ENCODE assay signal across 20 cellular contexts in genomic region chr16:86211800-86212199, GRCh38.
DNase-seq lines count a peak whose midpoint lies in the region; ATAC-seq, FAIRE-seq and TF ChIP-seq lines count a peak whose summit lies in the region.
"Had no signal": no experiment of that assay in that cellular context is flagged by ENCODE, and none has a peak within 500 bp of the region (broad histone marks: within the 10 kb centered on the region; RNA-seq: fewer than 3 reads in every experiment).

No MANE protein-coding gene starts in this region.

- FAIRE-seq in HepG2 (lab: Jason Lieb, UNC): no peak
- no peak for FAIRE-seq in GM12878 (lab: Jason Lieb, UNC)
- FAIRE-seq: GM18507 had no signal

- no peak overlapping the region for H2AFZ ChIP-seq in HepG2 (ENCODE audit: low read length)
- H2AFZ ChIP-seq in GM12878 (ENCODE audit: control insufficient read depth, low read depth, low read length): no peak overlapping the region

- H3K27ac Mint-ChIP-seq in stimulated activated naive B cell treated with anti-CD40 and anti-IgM and Interleukin-4, amounts not matched to agents 10 μg/mL and 1 μg/mL and 100 μg/mL, for 72 hours: peak overlapping the region; percentile 20
- H3K27ac Mint-ChIP-seq: CD8-positive, alpha-beta T cell; T-helper 17 cell had no signal

- TF ChIP-seq RAD21 in HepG2 (CRISPR knock-in tag; IDR thresholded peaks at IDR 0.05) (no peak), GM12878 (IDR thresholded peaks at IDR 0.05; ENCODE audit: insufficient read depth, low read depth, low read length) (no peak)

- intact Hi-C loops in HepG2 (cut with micrococcal nuclease; ENCODE audit: unreplicated experiment) (no loop called here), right lobe of liver (cut with DNase I) (no loop called here), GM12878 (cut with micrococcal nuclease; ENCODE audit: unreplicated experiment) (no loop called here)

- H3K9ac ChIP-seq in HepG2 (ENCODE audit: insufficient read depth, low read depth, low read length) (no peak overlapping the region), GM12878 (ENCODE audit: control insufficient read depth, insufficient read depth, low read length) (no peak overlapping the region)

- ATAC-seq in HepG2: no peak
- ATAC-seq in right lobe of liver: no peak
- no peak for ATAC-seq in GM12878
- ATAC-seq in stimulated activated naive B cell treated with anti-CD40 and anti-IgM and Interleukin-4, amounts not matched to agents 10 μg/mL and 1 μg/mL and 100 μg/mL, for 72 hours (replicated peaks): no peak
- no peak for ATAC-seq in GM21381 (IDR thresholded peaks at IDR 0.05; ENCODE audit: unreplicated experiment)
- no peak for ATAC-seq in HG02798 (IDR thresholded peaks at IDR 0.05; ENCODE audit: poor library complexity, unreplicated experiment)
- ATAC-seq: CD8-positive, alpha-beta T cell had no signal

- DNase-seq in HepG2 (ENCODE audit: low spot score) (no peak), right lobe of liver (no peak), GM12878 (ENCODE audit: low read depth, low spot score) (no peak), NCI-H187 (lab: John Stamatoyannopoulos, UW) (no peak)
- DNase-seq in Jurkat, Clone E6-1 (ENCODE audit: low read depth, low spot score): peak; percentile 14
- DNase-seq in stimulated activated naive B cell treated with anti-CD40 and anti-IgM and Interleukin-4, amounts not matched to agents 10 μg/mL and 1 μg/mL and 100 μg/mL, for 72 hours: no peak
- DNase-seq: CD8-positive, alpha-beta T cell; DMS 273 treated with DMSO at 0.1 percent for 48 hours; EL; NCI-H1436 treated with DMSO at 0.1 percent for 48 hours; NCI-H2081 treated with DMSO at 0.1 percent for 48 hours; NCI-H2227 treated with DMSO at 0.1 percent for 48 hours; NCI-H526 treated with DMSO at 0.1 percent for 48 hours; Peyer's patch; Right ventricle myocardium superior; T-helper 17 cell had no signal

- no TSS peak for BruUV-seq in HepG2 (replicated peaks; lab: Mats Ljungman, UMichigan)
- no TSS peak for BruUV-seq in GM12878 (replicated peaks; lab: Mats Ljungman, UMichigan)

- no peak for TF ChIP-seq EP300 in HepG2 (IDR thresholded peaks at IDR 0.05; ENCODE audit: low read depth in 2 of 2, low read length in 2 of 2)
- TF ChIP-seq EP300 in HepG2 (CRISPR knock-in tag; IDR thresholded peaks at IDR 0.05; ENCODE audit: borderline replicate concordance): no peak
- no peak for TF ChIP-seq EP300 in GM12878 (IDR thresholded peaks at IDR 0.05; ENCODE audit: borderline replicate concordance in 1 of 2, control insufficient read depth in 1 of 2, low read depth in 2 of 2, low read length in 2 of 2)

- TF ChIP-seq CTCF in HepG2 (CRISPR knock-in tag; IDR thresholded peaks at IDR 0.05) (no peak), right lobe of liver (IDR thresholded peaks at IDR 0.05) (no peak), GM12878 (IDR thresholded peaks at IDR 0.05 in 2 of 3, conservative IDR thresholded peaks at IDR 0.05 in 1 of 3; ENCODE audit: control insufficient read depth in 2 of 3, extremely low read depth in 1 of 3, insufficient read depth in 1 of 3, low read depth in 3 of 3, low read length in 3 of 3) (no peak)

- H3K4me3 ChIP-seq in HepG2 (replicated peaks in 1 of 3; ENCODE audit: insufficient read depth in 1 of 3, low read depth in 2 of 3, low read length in 3 of 3) (no peak overlapping the region), right lobe of liver (no peak overlapping the region), GM12878 (no peak overlapping the region)
- H3K4me3 ChIP-seq in Jurkat, Clone E6-1 (ENCODE audit: low read length): no peak overlapping the region
- H3K4me3 ChIP-seq: Peyer's patch had no signal

- peaks cover 0 to 5% of the 10 kb centered on the region in 2 donors for H3K27me3 Mint-ChIP-seq in stimulated activated naive B cell treated with anti-CD40 and anti-IgM and Interleukin-4, amounts not matched to agents 10 μg/mL and 1 μg/mL and 100 μg/mL, for 72 hours
- H3K27me3 Mint-ChIP-seq: B cell had no signal

- in situ Hi-C loops in HepG2 (cut with HindIII; ENCODE audit: extremely low pct_ligation_motif_present, low pct_unique_long_range_greater_than_20kb): no loop called here
- in situ Hi-C loops in GM12878 (cut with MboI): no loop called here

- peaks cover 10 to 13% of the 10 kb centered on the region in 2 donors for H3K9me3 Mint-ChIP-seq in stimulated activated naive B cell treated with anti-CD40 and anti-IgM and Interleukin-4, amounts not matched to agents 10 μg/mL and 1 μg/mL and 100 μg/mL, for 72 hours

- no peak for TF ChIP-seq POLR2A in HepG2 (IDR thresholded peaks at IDR 0.05; ENCODE audit: insufficient read depth in 1 of 2, low read depth in 2 of 2, low read length in 2 of 2)
- TF ChIP-seq POLR2A in right lobe of liver (IDR thresholded peaks at IDR 0.05): no peak
- TF ChIP-seq POLR2A in GM12878 (IDR thresholded peaks at IDR 0.05; ENCODE audit: low read depth, low read length): no peak

- no peaks in the 10 kb centered on the region for H3K9me3 ChIP-seq in HepG2 (ENCODE audit: low read length)
- H3K9me3 ChIP-seq in right lobe of liver: no peaks in the 10 kb centered on the region
- H3K9me3 ChIP-seq in GM12878 (replicated peaks; ENCODE audit: control insufficient read depth, insufficient read depth, low read length): peaks cover 3% of the 10 kb centered on the region; the same call in 1 of the 3 replicates
- H3K9me3 ChIP-seq: Peyer's patch had no signal

- H4K20me1 ChIP-seq in HepG2 (ENCODE audit: insufficient read depth, low read length) (no peaks in the 10 kb centered on the region), GM12878 (ENCODE audit: control insufficient read depth, insufficient read depth) (no peaks in the 10 kb centered on the region)

- H3K27me3 ChIP-seq in HepG2 (ENCODE audit: control insufficient read depth in 1 of 2, insufficient read depth in 2 of 2, low read length in 2 of 2) (peaks cover 3 to 4% of the 10 kb centered on the region in 2 experiments; a peak in 2 of 5 replicates), right lobe of liver (no peaks in the 10 kb centered on the region), GM12878 (replicated peaks in 1 of 2; ENCODE audit: control insufficient read depth in 2 of 2, insufficient read depth in 2 of 2, low read length in 1 of 2) (no peaks in the 10 kb centered on the region)
- H3K27me3 ChIP-seq: Peyer's patch had no signal

- POLR2A ChIA-PET in HepG2 (lab: Yijun Ruan, JAX) (no interaction called here), GM12878 (lab: Charles Lee) (interaction anchor here (0.5 kb wide), 1 partner anchor 115 kb away, joined by 4 read pairs; no protein-coding TSS in a partner anchor)

- peaks cover 24 to 31% of the 10 kb centered on the region in 2 donors for H3K4me1 Mint-ChIP-seq in stimulated activated naive B cell treated with anti-CD40 and anti-IgM and Interleukin-4, amounts not matched to agents 10 μg/mL and 1 μg/mL and 100 μg/mL, for 72 hours
- H3K4me1 Mint-ChIP-seq: T-helper 17 cell had no signal

- H3K79me2 ChIP-seq in HepG2 (ENCODE audit: insufficient read depth, low read length) (no peaks in the 10 kb centered on the region), GM12878 (ENCODE audit: control insufficient read depth, insufficient read depth, low read length) (no peaks in the 10 kb centered on the region)

- H3K4me1 ChIP-seq in HepG2 (ENCODE audit: insufficient read depth, low read length) (no peaks in the 10 kb centered on the region), right lobe of liver (no peaks in the 10 kb centered on the region), GM12878 (ENCODE audit: control insufficient read depth, insufficient read depth, low read length) (no peaks in the 10 kb centered on the region)
- H3K4me1 ChIP-seq: Peyer's patch had no signal

- H3K27ac ChIP-seq in HepG2 (ENCODE audit: extremely low read length, insufficient read depth, low read length) (no peak overlapping the region), right lobe of liver (no peak overlapping the region), GM12878 (ENCODE audit: control insufficient read depth, insufficient read depth) (no peak overlapping the region)
- H3K27ac ChIP-seq: Peyer's patch had no signal

- H3K36me3 Mint-ChIP-seq in stimulated activated naive B cell treated with anti-CD40 and anti-IgM and Interleukin-4, amounts not matched to agents 10 μg/mL and 1 μg/mL and 100 μg/mL, for 72 hours: peaks cover 0 to 7% of the 10 kb centered on the region in 2 donors
- H3K36me3 Mint-ChIP-seq: CD8-positive, alpha-beta T cell had no signal

- CTCF ChIA-PET in HepG2 (lab: Yijun Ruan, JAX; ENCODE audit: low intra/inter-chr PET ratio, low total read pairs) (no interaction called here), GM12878 (lab: Yijun Ruan, JAX) (no interaction called here)

- SMC1A ChIA-PET in GM12878 (lab: Charles Lee; ENCODE audit: uncharacterized antibody, unreplicated experiment): no interaction called here

- RAD21 ChIA-PET in GM12878 (lab: Charles Lee; ENCODE audit: unreplicated experiment): no interaction called here

- no peak overlapping the region for H3K4me3 Mint-ChIP-seq in stimulated activated naive B cell treated with anti-CD40 and anti-IgM and Interleukin-4, amounts not matched to agents 10 μg/mL and 1 μg/mL and 100 μg/mL, for 72 hours
- H3K4me3 Mint-ChIP-seq: CD8-positive, alpha-beta T cell; T-helper 17 cell had no signal

- H3K36me3 ChIP-seq in HepG2 (replicated peaks in 1 of 2; ENCODE audit: control insufficient read depth in 1 of 2, insufficient read depth in 2 of 2, low read length in 2 of 2) (no peaks in the 10 kb centered on the region), right lobe of liver (no peaks in the 10 kb centered on the region), GM12878 (ENCODE audit: control insufficient read depth in 2 of 2, insufficient read depth in 2 of 2, low read length in 1 of 2) (no peaks in the 10 kb centered on the region)
- H3K36me3 ChIP-seq: Peyer's patch had no signal

- WGBS in HepG2 (ENCODE audit: low lambda C conversion rate): 21% methylated on average over 6 of the region's 6 CpGs
- 76% methylated on average over 4 of the region's 6 CpGs for WGBS in right lobe of liver (ENCODE audit: insufficient coverage, low coverage, low lambda C conversion rate, missing lambda C conversion rate)
- WGBS in GM12878 (ENCODE audit: insufficient coverage, insufficient replicate concordance, low lambda C conversion rate, missing lambda C conversion rate): 42% methylated on average over 6 of the region's 6 CpGs

- H3K4me2 ChIP-seq in HepG2 (ENCODE audit: low read depth, low read length): no peak overlapping the region
- no peak overlapping the region for H3K4me2 ChIP-seq in GM12878 (ENCODE audit: control insufficient read depth, insufficient read depth)

TF ChIP-seq in HepG2, 621 proteins besides CTCF, POLR2A, EP300 and RAD21 (continues in another document):
- TF ChIP-seq ZFP37 (CRISPR knock-in tag; IDR thresholded peaks at IDR 0.05; ENCODE audit: borderline replicate concordance): no peak
- peak; percentile 62 for TF ChIP-seq GABPA (IDR thresholded peaks at IDR 0.05; ENCODE audit: low read depth, low read length)
- peak; percentile 76 for TF ChIP-seq GABPA (CRISPR knock-in tag; IDR thresholded peaks at IDR 0.05; ENCODE audit: low read depth)
- TF ChIP-seq GABPB1 (CRISPR knock-in tag; IDR thresholded peaks at IDR 0.05): peak; percentile 32; the same call in 1 of the 2 replicates

Comparison
In these comparisons a context has a peak if more than half of its experiments do, and no peak if none do; other contexts are left out.
1. Of the 75 proteins assayed by ChIP-seq in both HepG2 and GM12878: peak only in HepG2: none; only in GM12878: ZBTB40; in both: GABPA; in neither: 73.